18 cellular contexts compared by ENCODE assay signal in the genomic region with DNA sequence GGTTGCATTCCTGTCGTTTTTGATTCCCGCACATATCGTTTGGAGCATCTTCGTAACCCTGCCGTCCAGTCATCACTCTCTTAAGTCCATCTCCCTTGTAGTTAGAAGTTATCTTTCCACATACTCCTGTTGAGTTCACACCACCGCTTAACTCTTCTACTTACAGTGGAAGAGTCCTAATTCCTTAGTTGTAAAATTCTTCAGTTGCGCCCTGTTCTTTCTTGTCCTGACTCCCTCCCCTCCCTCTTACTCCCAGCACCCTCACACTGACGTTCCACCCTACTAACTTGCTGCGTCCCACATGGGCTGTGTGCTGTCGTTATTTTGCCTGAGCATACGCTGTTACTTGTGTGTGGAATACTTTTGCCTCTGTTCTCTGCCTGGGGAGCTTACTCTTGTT. TPM values are rescaled to one million over a fixed set of nuclear protein-coding genes. Genes with fewer than 3 reads are reported as not detected.
DNase-seq lines count a peak whose midpoint lies in the region; ATAC-seq and TF ChIP-seq lines count a peak whose summit lies in the region.
"Had no signal": no experiment of that assay in that cellular context is flagged by ENCODE, and none has a peak within 500 bp of the region (broad histone marks: within the 10 kb centered on the region; RNA-seq: fewer than 3 reads in every experiment).

No MANE protein-coding gene starts in this region.

- H4K20me1 ChIP-seq in H9 (ENCODE audit: control insufficient read depth, insufficient read depth, insufficient read length), result no peaks in the 10 kb centered on the region

- no peaks in the 10 kb centered on the region for H3K9me3 ChIP-seq in H9 (ENCODE audit: control insufficient read depth, low read depth, low read length)
- H3K9me3 ChIP-seq: A549, BLaER1 had no signal

- TF ChIP-seq CTCF in H9 (conservative IDR thresholded peaks at IDR 0.05), result no peak
- no peak for TF ChIP-seq CTCF in brain (conservative IDR thresholded peaks at IDR 0.05)
- no peak for TF ChIP-seq CTCF in nephron (IDR thresholded peaks at IDR 0.05; ENCODE audit: unreplicated experiment in 3 of 3)

- H3K79me1 ChIP-seq in H9 (ENCODE audit: insufficient read depth, low read depth, low read length, poor library complexity, severe bottlenecking), result no peaks in the 10 kb centered on the region

- peaks cover 83% of the 10 kb centered on the region for H3K4me1 Mint-ChIP-seq in activated T-cell treated with anti-CD3 and anti-CD28 coated beads, Interleukin-2, amount 50 U/mL, for 24 hours (ENCODE audit: low read depth)
- H3K4me1 Mint-ChIP-seq in activated T-cell treated with anti-CD3 and anti-CD28 coated beads, Interleukin-2, amount 50 U/mL, for 4 hours (ENCODE audit: low read depth), result peaks cover 74% of the 10 kb centered on the region
- peaks cover 57 to 69% of the 10 kb centered on the region in 2 experiments for H3K4me1 Mint-ChIP-seq in H9
- H3K4me1 Mint-ChIP-seq in brain, result peaks cover 40% of the 10 kb centered on the region
- H3K4me1 Mint-ChIP-seq in nephron, result peaks cover 29% of the 10 kb centered on the region

- H3K79me2 ChIP-seq in H9 (ENCODE audit: insufficient read depth, low read length), result peaks cover 93% of the 10 kb centered on the region

- H2AK5ac ChIP-seq in H9 (ENCODE audit: insufficient read length, low read length), result no peak overlapping the region

- no peak overlapping the region for H4K8ac ChIP-seq in H9 (replicated peaks; ENCODE audit: insufficient read length, low read depth, low read length)

- peaks cover 2% of the 10 kb centered on the region for H3K23me2 ChIP-seq in H9 (ENCODE audit: insufficient read length, low read depth, low read length, poor library complexity, severe bottlenecking)

- no peak overlapping the region for H3K14ac ChIP-seq in H9 (ENCODE audit: insufficient read depth, low read length)

- H3K27me3 ChIP-seq in H9 (ENCODE audit: insufficient read depth, low read length), result no peaks in the 10 kb centered on the region
- H3K27me3 ChIP-seq: BLaER1 had no signal

- no peak overlapping the region for H2BK12ac ChIP-seq in H9 (ENCODE audit: insufficient read length, low read depth, low read length)

- H3K27me3 Mint-ChIP-seq in activated T-cell treated with anti-CD3 and anti-CD28 coated beads, Interleukin-2, amount 50 U/mL, for 24 hours, result no peaks in the 10 kb centered on the region
- H3K27me3 Mint-ChIP-seq in activated T-cell treated with anti-CD3 and anti-CD28 coated beads, Interleukin-2, amount 50 U/mL, for 4 hours (ENCODE audit: low read depth), result no peaks in the 10 kb centered on the region
- no peaks in the 10 kb centered on the region for H3K27me3 Mint-ChIP-seq in H9 (ENCODE audit: low read depth)
- H3K27me3 Mint-ChIP-seq in brain, result no peaks in the 10 kb centered on the region
- no peaks in the 10 kb centered on the region for H3K27me3 Mint-ChIP-seq in nephron (ENCODE audit: low read depth)
- H3K27me3 Mint-ChIP-seq: activated CD8-positive, alpha-beta memory T cell treated with anti-CD3 and anti-CD28 coated beads, Interleukin-2, amount 10 ng/mL, durations not matched to agents 7 days and 5 days had no signal

- H3K36me3 Mint-ChIP-seq in activated T-cell treated with anti-CD3 and anti-CD28 coated beads, Interleukin-2, amount 50 U/mL, for 24 hours (ENCODE audit: low read depth), result peaks cover 47% of the 10 kb centered on the region
- H3K36me3 Mint-ChIP-seq in activated T-cell treated with anti-CD3 and anti-CD28 coated beads, Interleukin-2, amount 50 U/mL, for 4 hours (ENCODE audit: insufficient read depth), result peaks cover 10% of the 10 kb centered on the region
- peaks cover 6 to 14% (median 11%) of the 10 kb centered on the region in 3 experiments; a peak in 6 of 7 replicates for H3K36me3 Mint-ChIP-seq in H9 (ENCODE audit: insufficient read depth in 1 of 3, low read depth in 3 of 3)
- H3K36me3 Mint-ChIP-seq in brain, result peaks cover 59% of the 10 kb centered on the region
- H3K36me3 Mint-ChIP-seq in nephron (ENCODE audit: low read depth), result peaks cover 15% of the 10 kb centered on the region

- H3K27ac ChIP-seq in H9 (ENCODE audit: insufficient read length, low read depth, low read length), result no peak overlapping the region
- H3K27ac ChIP-seq: BLaER1, HL-60 had no signal

- H3T11ph ChIP-seq in H9 (ENCODE audit: low read length), result no peak overlapping the region

- no peak overlapping the region for H2BK20ac ChIP-seq in H9 (ENCODE audit: low read depth, low read length, poor library complexity, severe bottlenecking)

- H3K9me3 Mint-ChIP-seq in activated T-cell treated with anti-CD3 and anti-CD28 coated beads, Interleukin-2, amount 50 U/mL, for 24 hours, result no peaks in the 10 kb centered on the region
- H3K9me3 Mint-ChIP-seq in activated T-cell treated with anti-CD3 and anti-CD28 coated beads, Interleukin-2, amount 50 U/mL, for 4 hours, result no peaks in the 10 kb centered on the region
- H3K9me3 Mint-ChIP-seq in H9 (no peaks in the 10 kb centered on the region), brain (peaks cover 0 to 8% (median 2%) of the 10 kb centered on the region in 5 experiments), nephron (no peaks in the 10 kb centered on the region)

- no peak for DNase-seq in activated T-cell treated with anti-CD3 and anti-CD28 coated beads, Interleukin-2, amount 50 U/mL, for 24 hours
- DNase-seq in activated T-cell treated with anti-CD3 and anti-CD28 coated beads, Interleukin-2, amount 50 U/mL, for 4 hours, result no peak
- no peak for DNase-seq in H9
- DNase-seq in epidermal melanocyte (ENCODE audit: insufficient read length, low spot score), result no peak
- no peak for DNase-seq in Ammon's horn (ENCODE audit: low spot score)
- DNase-seq: activated CD8-positive, alpha-beta memory T cell treated with anti-CD3 and anti-CD28 coated beads, Interleukin-2, amount 10 ng/mL, durations not matched to agents 7 days and 5 days; activated gamma-delta T cell treated with Interleukin-2 at 50 U/mL for 16 hours; head of caudate nucleus; NCI-H1436; NCI-H524 treated with DMSO at 0.1 percent for 48 hours; nucleus accumbens; RPMI8226 had no signal

- peak overlapping the region; percentile 16 for H3K9ac ChIP-seq in H9 (ENCODE audit: extremely low read depth, insufficient read length, low read length)
- H3K9ac ChIP-seq: BLaER1 had no signal

- no CpG with 5 or more reads among the region's 11 CpGs for WGBS in H9 (ENCODE audit: extremely low coverage, insufficient read length, low lambda C conversion rate)

- H2BK120ac ChIP-seq in H9 (ENCODE audit: low read depth, low read length, poor library complexity, severe bottlenecking), result no peak overlapping the region

- ATAC-seq in activated T-cell treated with anti-CD3 and anti-CD28 coated beads, Interleukin-2, amount 50 U/mL, for 4 hours, result no peak
- ATAC-seq in HG02938 (IDR thresholded peaks at IDR 0.05; ENCODE audit: unreplicated experiment), result no peak
- ATAC-seq: A549; activated CD8-positive, alpha-beta memory T cell treated with anti-CD3 and anti-CD28 coated beads, Interleukin-2, amount 10 ng/mL, durations not matched to agents 7 days and 5 days had no signal

- no peak overlapping the region for H4K5ac ChIP-seq in H9 (ENCODE audit: insufficient read length, low read depth, low read length)

- peak overlapping the region; percentile 35 for H3K27ac Mint-ChIP-seq in activated T-cell treated with anti-CD3 and anti-CD28 coated beads, Interleukin-2, amount 50 U/mL, for 24 hours
- H3K27ac Mint-ChIP-seq in H9 (peak overlapping the region in 2 of 3 experiments; percentile 69 to 75; a peak in 6 of 7 replicates), brain (peak overlapping the region in 4 of 5 experiments; percentile 1 to 32 (median 12)), nephron (peak overlapping the region in 2 of 3 experiments; percentile 1 to 17)
- H3K27ac Mint-ChIP-seq: activated CD8-positive, alpha-beta memory T cell treated with anti-CD3 and anti-CD28 coated beads, Interleukin-2, amount 10 ng/mL, durations not matched to agents 7 days and 5 days had no signal

- H2BK5ac ChIP-seq in H9 (ENCODE audit: insufficient read length, low read length), result no peak overlapping the region

- H3K4me1 ChIP-seq in H9 (ENCODE audit: insufficient read depth, low read length), result peaks cover 15% of the 10 kb centered on the region; the same call in 1 of the 2 replicates

- H3K4ac ChIP-seq in H9 (ENCODE audit: low read depth, low read length), result no peak overlapping the region

- no peak overlapping the region for H3K56ac ChIP-seq in H9 (ENCODE audit: insufficient read length, low read depth, low read length)

- H4K91ac ChIP-seq in H9 (ENCODE audit: insufficient read length, low read depth, low read length), result no peak overlapping the region

- no peak overlapping the region for H3K23ac ChIP-seq in H9 (ENCODE audit: insufficient read length, low read depth, low read length)

- H2AFZ ChIP-seq in H9 (ENCODE audit: low read length), result no peak overlapping the region

- H3K4me3 Mint-ChIP-seq in activated T-cell treated with anti-CD3 and anti-CD28 coated beads, Interleukin-2, amount 50 U/mL, for 24 hours, result no peak overlapping the region
- H3K4me3 Mint-ChIP-seq in activated T-cell treated with anti-CD3 and anti-CD28 coated beads, Interleukin-2, amount 50 U/mL, for 4 hours, result no peak overlapping the region
- H3K4me3 Mint-ChIP-seq in H9 (peak overlapping the region in 1 of 2 experiments; percentile 44; a peak in 1 of 5 replicates), brain (no peak overlapping the region), nephron (no peak overlapping the region)
- H3K4me3 Mint-ChIP-seq: activated CD8-positive, alpha-beta memory T cell treated with anti-CD3 and anti-CD28 coated beads, Interleukin-2, amount 10 ng/mL, durations not matched to agents 7 days and 5 days had no signal

- H3K18ac ChIP-seq in H9 (ENCODE audit: insufficient read length, low read depth, low read length), result no peak overlapping the region

- H3K4me2 ChIP-seq in H9 (ENCODE audit: insufficient read depth, insufficient read length, low read length), result peak overlapping the region; percentile 24
- H3K4me2 ChIP-seq: A549, BLaER1 had no signal

- no peak overlapping the region for H2BK15ac ChIP-seq in H9 (ENCODE audit: low read depth, low read length)

RNA-seq across cellular contexts. Expression of a gene that starts 11.7 kb away (rescaled TPM):
- total RNA-seq in activated T-cell treated with anti-CD3 and anti-CD28 coated beads, Interleukin-2, amount 50 U/mL, for 4 hours, result 100 to 1,000 TPM; 107 to 129 (median 117) TPM
- total RNA-seq in H9 (2021), result 215 and 216 TPM in 2 replicates
- 191 TPM for polyA plus RNA-seq in brain (ENCODE audit: insufficient read depth, low read depth, low replicate concordance)

Comparison
In these comparisons a context has a peak if more than half of its experiments do, and no peak if none do; other contexts are left out.
1. H3K27ac Mint-ChIP-seq: peak in every context shown above with its lines; median percentile 72 in H9; 35 in activated T-cell treated with anti-CD3 and anti-CD28 coated beads, Interleukin-2, amount 50 U/mL, for 24 hours; 12 in brain; 9 in nephron.